28 cellular contexts compared by ENCODE assay signal in genomic region chr7:8612584-8612983, GRCh38.
"Had no signal": no experiment of that assay in that cellular context is flagged by ENCODE, and none has a peak within 500 bp of the region (broad histone marks: within the 10 kb centered on the region; RNA-seq: fewer than 3 reads in every experiment).

No MANE protein-coding gene starts in this region.

- H3K27ac Mint-ChIP-seq: natural killer cell treated with Interleukin-12 subunit alpha and Interleukin-12 subunit beta and Interleukin-15 and Interleukin-18, amount 100 ng/mL, for 72 hours; nephron progenitor cell; progenitor cell of endocrine pancreas; stimulated activated effector memory CD8-positive, alpha-beta T cell treated with anti-CD3 and anti-CD28 coated beads, Interleukin-12 subunit alpha, Interleukin-12 subunit beta, amount 100 ng/mL, for 72 hours; stimulated activated naive B cell treated with anti-CD40 and anti-IgM and Interleukin-4, amounts not matched to agents 10 μg/mL and 1 μg/mL and 100 μg/mL, for 72 hours; stimulated activated naive CD8-positive, alpha-beta T cell treated with anti-CD3 and anti-CD28 coated beads, Interleukin-15, Interleukin-2, amounts not matched to agents 100 ng/mL and 50 ng/mL, for 24 hours had no signal

- H2AFZ ChIP-seq: parathyroid adenoma had no signal

- H3K4me1 Mint-ChIP-seq: nephron progenitor cell; neural crest cell; stimulated activated effector memory CD8-positive, alpha-beta T cell treated with anti-CD3 and anti-CD28 coated beads, Interleukin-12 subunit alpha, Interleukin-12 subunit beta, amount 100 ng/mL, for 72 hours; stimulated activated naive B cell treated with anti-CD40 and anti-IgM and Interleukin-4, amounts not matched to agents 10 μg/mL and 1 μg/mL and 100 μg/mL, for 72 hours had no signal

- H3K27me3 Mint-ChIP-seq: natural killer cell treated with Interleukin-12 subunit alpha and Interleukin-12 subunit beta and Interleukin-15 and Interleukin-18, amount 100 ng/mL, for 72 hours; progenitor cell of endocrine pancreas; stimulated activated naive B cell treated with anti-CD40 and anti-IgM and Interleukin-4, amounts not matched to agents 10 μg/mL and 1 μg/mL and 100 μg/mL, for 72 hours; stimulated activated naive CD8-positive, alpha-beta T cell treated with anti-CD3 and anti-CD28 coated beads, Interleukin-15, Interleukin-2, amounts not matched to agents 100 ng/mL and 50 ng/mL, for 24 hours had no signal

- H3K9ac ChIP-seq: parathyroid adenoma had no signal

- H3K4me3 Mint-ChIP-seq: natural killer cell treated with Interleukin-12 subunit alpha and Interleukin-12 subunit beta and Interleukin-15 and Interleukin-18, amount 100 ng/mL, for 72 hours; nephron progenitor cell; neural crest cell; stimulated activated effector memory CD8-positive, alpha-beta T cell treated with anti-CD3 and anti-CD28 coated beads, Interleukin-12 subunit alpha, Interleukin-12 subunit beta, amount 100 ng/mL, for 72 hours; stimulated activated naive B cell treated with anti-CD40 and anti-IgM and Interleukin-4, amounts not matched to agents 10 μg/mL and 1 μg/mL and 100 μg/mL, for 72 hours; stimulated activated naive CD8-positive, alpha-beta T cell treated with anti-CD3 and anti-CD28 coated beads, Interleukin-15, Interleukin-2, amounts not matched to agents 100 ng/mL and 50 ng/mL, for 24 hours had no signal

- H3K4me1 ChIP-seq: parathyroid adenoma, psoas muscle, right lobe of liver, sigmoid colon, stomach, thyroid gland, tibial nerve, upper lobe of left lung, vagina had no signal

- H3K9me3 Mint-ChIP-seq: nephron progenitor cell, neural crest cell had no signal

- H3K27ac ChIP-seq: ovary, parathyroid adenoma, psoas muscle, right lobe of liver, sigmoid colon, stomach, thoracic aorta, thyroid gland, tibial nerve, upper lobe of left lung, vagina had no signal

- H3K4me3 ChIP-seq: ovary, psoas muscle, right lobe of liver, sigmoid colon, stomach, thoracic aorta, thyroid gland, tibial nerve, upper lobe of left lung, vagina had no signal

- H3K27me3 ChIP-seq: ovary, right lobe of liver, sigmoid colon, stomach, thyroid gland, tibial nerve, upper lobe of left lung, vagina had no signal

- H3K36me3 ChIP-seq: ovary, right lobe of liver, sigmoid colon, stomach, thoracic aorta, thyroid gland, tibial nerve, upper lobe of left lung, vagina had no signal

- ATAC-seq: natural killer cell treated with Interleukin-12 subunit alpha and Interleukin-12 subunit beta and Interleukin-15 and Interleukin-18, amount 100 ng/mL, for 72 hours; psoas muscle; right cardiac atrium; right lobe of liver; stimulated activated effector memory CD8-positive, alpha-beta T cell treated with anti-CD3 and anti-CD28 coated beads, Interleukin-12 subunit alpha, Interleukin-12 subunit beta, amount 100 ng/mL, for 72 hours; stimulated activated naive B cell treated with anti-CD40 and anti-IgM and Interleukin-4, amounts not matched to agents 10 μg/mL and 1 μg/mL and 100 μg/mL, for 72 hours had no signal

- H3K9me3 ChIP-seq: ovary, psoas muscle, right lobe of liver, sigmoid colon, stomach, thoracic aorta, thyroid gland, tibial nerve, upper lobe of left lung, vagina had no signal

- DNase-seq: nephron progenitor cell; occipital lobe; ovary; posterior cingulate gyrus; psoas muscle; right cardiac atrium; right lobe of liver; sigmoid colon; small intestine; stimulated activated CD4-positive, alpha-beta T cell treated with anti-CD3 and anti-CD28 coated beads, Interleukin-15, amount 100 ng/mL, for 24 hours; stimulated activated CD4-positive, alpha-beta T cell treated with anti-CD3 and anti-CD28 coated beads, Interleukin-2, amount 100 ng/mL, for 24 hours; stimulated activated CD4-positive, alpha-beta T cell treated with anti-CD3 and anti-CD28 coated beads, Interleukin-2, amount 100 ng/mL, for 48 hours; stimulated activated CD4-positive, alpha-beta T cell treated with anti-CD3 and anti-CD28 coated beads, Interleukin-4, amount 100 ng/mL, for 24 hours; stimulated activated naive B cell treated with anti-CD40 and anti-IgM and Interleukin-4, amounts not matched to agents 10 μg/mL and 1 μg/mL and 100 μg/mL, for 72 hours; stimulated activated naive CD4-positive, alpha-beta T cell treated with Interleukin-2 at 50 U/mL for 16 hours; stomach; thyroid gland; trophoblast cell; upper lobe of left lung had no signal

- H3K79me2 ChIP-seq: parathyroid adenoma had no signal

- H3K36me3 Mint-ChIP-seq: natural killer cell treated with Interleukin-12 subunit alpha and Interleukin-12 subunit beta and Interleukin-15 and Interleukin-18, amount 100 ng/mL, for 72 hours; stimulated activated effector memory CD8-positive, alpha-beta T cell treated with anti-CD3 and anti-CD28 coated beads, Interleukin-12 subunit alpha, Interleukin-12 subunit beta, amount 100 ng/mL, for 72 hours; stimulated activated naive B cell treated with anti-CD40 and anti-IgM and Interleukin-4, amounts not matched to agents 10 μg/mL and 1 μg/mL and 100 μg/mL, for 72 hours had no signal
